Comparison of ENCODE assay signal across 18 cellular contexts in the genomic region with DNA sequence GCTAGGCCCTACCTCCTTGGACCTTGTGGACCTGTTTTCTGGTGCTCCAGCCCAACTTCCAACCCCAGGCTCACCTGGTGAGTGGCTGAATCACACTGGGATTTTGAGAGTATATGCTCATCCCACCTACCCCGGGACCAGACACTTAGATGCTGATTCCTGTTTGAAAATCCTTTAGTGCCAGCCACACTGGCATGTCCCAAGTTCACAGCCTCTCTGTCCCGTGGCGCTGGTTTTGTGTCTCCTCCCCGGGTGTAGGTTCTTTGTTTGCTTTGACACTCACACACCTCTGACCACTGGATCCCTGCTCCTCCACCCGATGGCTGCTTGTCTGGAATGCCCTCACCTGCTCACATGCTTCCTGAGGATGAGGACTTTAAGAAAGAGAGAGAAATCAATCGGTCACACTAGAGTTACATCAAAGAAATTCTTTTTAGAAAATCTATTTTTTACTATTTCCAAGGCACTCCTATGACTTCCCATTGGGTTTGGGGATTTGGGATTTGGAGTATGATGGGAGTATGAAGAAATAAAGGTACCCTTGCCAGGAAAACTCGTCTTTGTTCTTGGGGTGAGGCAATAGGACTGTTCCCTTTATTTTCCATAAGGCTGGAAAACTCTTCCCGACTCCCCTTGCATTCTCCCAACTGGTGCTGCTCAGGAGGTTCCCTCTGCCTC. TPM values are rescaled to one million over a fixed set of nuclear protein-coding genes. Genes with fewer than 3 reads are reported as not detected.
DNase-seq lines count a peak whose midpoint lies in the region; ATAC-seq, FAIRE-seq and TF ChIP-seq lines count a peak whose summit lies in the region.
"Had no signal": no experiment of that assay in that cellular context is flagged by ENCODE, and none has a peak within 500 bp of the region (broad histone marks: within the 10 kb centered on the region; RNA-seq: fewer than 3 reads in every experiment).

No MANE protein-coding gene starts in this region.

- no peaks in the 10 kb centered on the region for H3K4me1 Mint-ChIP-seq in natural killer cell treated with Interleukin-12 subunit alpha and Interleukin-12 subunit beta and Interleukin-15 and Interleukin-18, amount 100 ng/mL, for 72 hours (ENCODE audit: low read depth in 2 of 2)

- no peak overlapping the region for H3K27ac Mint-ChIP-seq in natural killer cell treated with Interleukin-12 subunit alpha and Interleukin-12 subunit beta and Interleukin-15 and Interleukin-18, amount 100 ng/mL, for 72 hours

- TF ChIP-seq EP300 in sigmoid colon (IDR thresholded peaks at IDR 0.05), result no peak

- no peaks in the 10 kb centered on the region for H3K9me3 Mint-ChIP-seq in natural killer cell treated with Interleukin-12 subunit alpha and Interleukin-12 subunit beta and Interleukin-15 and Interleukin-18, amount 100 ng/mL, for 72 hours

- DNase-seq in right atrium auricular region (ENCODE audit: low spot score) (peak; percentile 38), right cardiac atrium (no peak), bronchial epithelial cell (ENCODE audit: low read depth) (no peak), sigmoid colon (peak; percentile 21), DMS153 treated with DMSO at 0.1 percent for 48 hours (lab: John Stamatoyannopoulos, UW; ENCODE audit: unreplicated experiment) (no peak)
- DNase-seq in activated naive CD4-positive, alpha-beta T cell treated with anti-CD3 and anti-CD28 coated beads, Interleukin-2, amount 50 U/mL, for 16 hours, result no peak
- DNase-seq in natural killer cell treated with Interleukin-12 subunit alpha and Interleukin-12 subunit beta and Interleukin-15 and Interleukin-18, amount 100 ng/mL, for 72 hours (ENCODE audit: low spot score), result no peak
- DNase-seq: GOT3, Kasumi-1, MG63, NCI-H1092, NCI-H1436 treated with DMSO at 0.1 percent for 48 hours, NCI-H2029, NCI-H526, PC-9 had no signal

- H3K27ac ChIP-seq in right atrium auricular region, result no peak overlapping the region
- no peak overlapping the region for H3K27ac ChIP-seq in right cardiac atrium (ENCODE audit: low read length)
- no peak overlapping the region for H3K27ac ChIP-seq in sigmoid colon
- H3K27ac ChIP-seq: BLaER1 treated with 17β-estradiol and CSF1 and Interleukin-3, amounts not matched to agents 10 nM and 100 nM; PC-9 had no signal

- WGBS in right cardiac atrium, result 67% methylated on average over 8 of the region's 8 CpGs
- WGBS in sigmoid colon, 2 donors, result 55 to 79% methylated on average over 8 of the region's 8 CpGs

- intact Hi-C loops in right cardiac atrium (cut with DNase I) (loop anchor here in 2 of 4 donors (10.0 kb wide), 1 partner anchor 362 kb away; no protein-coding TSS in a partner anchor), sigmoid colon (cut with DNase I) (no loop called here)

- no peak for TF ChIP-seq CTCF in right atrium auricular region (IDR thresholded peaks at IDR 0.05)
- TF ChIP-seq CTCF in bronchial epithelial cell (IDR thresholded peaks at IDR 0.05; ENCODE audit: insufficient read depth, low read length, severe bottlenecking), result no peak
- TF ChIP-seq CTCF in sigmoid colon (IDR thresholded peaks at IDR 0.05), result no peak

- H3K36me3 Mint-ChIP-seq in natural killer cell treated with Interleukin-12 subunit alpha and Interleukin-12 subunit beta and Interleukin-15 and Interleukin-18, amount 100 ng/mL, for 72 hours, result no peaks in the 10 kb centered on the region

- no peaks in the 10 kb centered on the region for H3K27me3 ChIP-seq in right atrium auricular region
- no peaks in the 10 kb centered on the region for H3K27me3 ChIP-seq in right cardiac atrium (ENCODE audit: control insufficient read depth, insufficient read depth)
- H3K27me3 ChIP-seq in bronchial epithelial cell (ENCODE audit: control insufficient read depth, insufficient read depth, low read length), result peaks cover 11% of the 10 kb centered on the region
- H3K27me3 ChIP-seq in sigmoid colon, result peaks cover 0 to 11% (median 0%) of the 10 kb centered on the region in 3 donors
- H3K27me3 ChIP-seq: MG63 had no signal

- H3K27me3 Mint-ChIP-seq in natural killer cell treated with Interleukin-12 subunit alpha and Interleukin-12 subunit beta and Interleukin-15 and Interleukin-18, amount 100 ng/mL, for 72 hours, result peaks cover 13 to 22% of the 10 kb centered on the region in 2 donors

- H3K9me3 ChIP-seq in right atrium auricular region (no peaks in the 10 kb centered on the region), right cardiac atrium (ENCODE audit: control insufficient read depth, low read length) (no peaks in the 10 kb centered on the region), sigmoid colon (no peaks in the 10 kb centered on the region)
- H3K9me3 ChIP-seq: BLaER1 treated with 17β-estradiol and CSF1 and Interleukin-3, amounts not matched to agents 10 nM and 100 nM; MG63 had no signal

- H3K4me1 ChIP-seq in right atrium auricular region (no peaks in the 10 kb centered on the region), right cardiac atrium (ENCODE audit: control insufficient read depth, insufficient read depth, low read length) (no peaks in the 10 kb centered on the region), sigmoid colon (peaks cover 0 to 6% (median 5%) of the 10 kb centered on the region in 4 donors)

- no peak overlapping the region for H3K4me3 Mint-ChIP-seq in natural killer cell treated with Interleukin-12 subunit alpha and Interleukin-12 subunit beta and Interleukin-15 and Interleukin-18, amount 100 ng/mL, for 72 hours

- peak; percentile 83 for FAIRE-seq in bronchial epithelial cell (lab: Jason Lieb, UNC)
- FAIRE-seq: G401.6 had no signal

- no peak for ATAC-seq in right cardiac atrium
- no peak for ATAC-seq in natural killer cell treated with Interleukin-12 subunit alpha and Interleukin-12 subunit beta and Interleukin-15 and Interleukin-18, amount 100 ng/mL, for 72 hours

- no peaks in the 10 kb centered on the region for H3K36me3 ChIP-seq in right atrium auricular region
- H3K36me3 ChIP-seq in bronchial epithelial cell (ENCODE audit: control insufficient read depth, insufficient read depth, low read length), result no peaks in the 10 kb centered on the region
- no peaks in the 10 kb centered on the region for H3K36me3 ChIP-seq in sigmoid colon
- H3K36me3 ChIP-seq: BLaER1 treated with 17β-estradiol and CSF1 and Interleukin-3, amounts not matched to agents 10 nM and 100 nM; MG63 had no signal

- TF ChIP-seq POLR2A in sigmoid colon (IDR thresholded peaks at IDR 0.05), result no peak

- no peak overlapping the region for H3K4me3 ChIP-seq in right atrium auricular region
- H3K4me3 ChIP-seq in right cardiac atrium (ENCODE audit: low read length), result no peak overlapping the region
- H3K4me3 ChIP-seq in bronchial epithelial cell (ENCODE audit: low read depth, low read length), result no peak overlapping the region
- no peak overlapping the region for H3K4me3 ChIP-seq in sigmoid colon
- H3K4me3 ChIP-seq: BLaER1 treated with 17β-estradiol and CSF1 and Interleukin-3, amounts not matched to agents 10 nM and 100 nM; MG63; PC-9 had no signal

RNA-seq across cellular contexts. Expression of gene SLC25A48, which starts 7.3 kb away (rescaled TPM):
- total RNA-seq in right atrium auricular region, result not detected
- not detected for total RNA-seq in right cardiac atrium
- 0.25 TPM for polyA plus RNA-seq in right cardiac atrium
- not detected in 2 replicates for total RNA-seq in bronchial epithelial cell
- not detected for total RNA-seq in sigmoid colon
- polyA plus RNA-seq in sigmoid colon, result 1 to 10 TPM; 1.6 to 7.2 (median 1.9) TPM
- total RNA-seq in natural killer cell treated with Interleukin-12 subunit alpha and Interleukin-12 subunit beta and Interleukin-15 and Interleukin-18, amount 100 ng/mL, for 72 hours, result not detected
- total RNA-seq: A673, PC-9 had no signal

Comparison
In these comparisons a context has a peak if more than half of its experiments do, and no peak if none do; other contexts are left out.
1. DNase-seq: peak in right atrium auricular region (single experiment) and sigmoid colon (single experiment); none in right cardiac atrium (0 of 3), bronchial epithelial cell (single experiment), activated naive CD4-positive, alpha-beta T cell treated with anti-CD3 and anti-CD28 coated beads, Interleukin-2, amount 50 U/mL, for 16 hours (single experiment), natural killer cell treated with Interleukin-12 subunit alpha and Interleukin-12 subunit beta and Interleukin-15 and Interleukin-18, amount 100 ng/mL, for 72 hours (single experiment) and DMS153 treated with DMSO at 0.1 percent for 48 hours (single experiment).